In genomic region chr3:43685921-43686320, GRCh38 we compare ENCODE assay signal across 8 cellular contexts.
"Had no signal": no experiment of that assay in that cellular context is flagged by ENCODE, and none has a peak within 500 bp of the region (broad histone marks: within the 10 kb centered on the region; RNA-seq: fewer than 3 reads in every experiment).

No MANE protein-coding gene starts in this region.

- DNase-seq: GDM1, GF-D8 had no signal

- H3K4me3 ChIP-seq: GM12878 had no signal

- ATAC-seq: GM12878 had no signal

- FAIRE-seq: G401.6, GM12878, GM12891, GM12892, GM18507, GM19239 had no signal
